Comparison of ENCODE assay signal across 1 cellular context in the genomic region with DNA sequence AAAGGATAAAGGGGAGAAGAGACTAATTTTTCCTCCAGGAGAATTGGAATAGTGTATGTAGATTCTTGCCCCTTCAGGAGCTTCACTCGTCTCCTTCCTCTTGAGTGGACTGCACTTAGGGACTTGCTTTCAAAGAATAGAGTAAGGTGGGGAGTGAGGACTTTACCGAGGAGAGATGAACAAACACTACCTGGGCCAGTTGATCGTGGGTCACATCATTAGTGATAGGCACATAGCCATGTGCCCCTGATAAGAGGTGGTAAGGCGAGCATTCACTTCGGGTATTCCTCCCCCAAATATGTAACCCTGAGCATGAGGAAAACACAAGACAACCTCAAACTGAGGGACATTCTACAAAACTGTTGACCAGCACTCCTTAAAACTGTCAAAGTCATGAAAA.
TF ChIP-seq lines count a peak whose summit lies in the region.

No MANE protein-coding gene starts in this region.

TF ChIP-seq in K562, 482 proteins besides CTCF, POLR2A, EP300 and RAD21:
- no peak for TF ChIP-seq TOE1 (IDR thresholded peaks at IDR 0.05; ENCODE audit: borderline replicate concordance)
- no peak for TF ChIP-seq TOE1 (CRISPR knock-in tag; IDR thresholded peaks at IDR 0.05; ENCODE audit: borderline replicate concordance, low read depth)
- TF ChIP-seq HDGF (IDR thresholded peaks at IDR 0.05): no peak
- TF ChIP-seq CHD7 (IDR thresholded peaks at IDR 0.05; ENCODE audit: low read depth, low read length): no peak
- no peak for TF ChIP-seq ELF4 (CRISPR knock-in tag; IDR thresholded peaks at IDR 0.05)
- peak; percentile 53 for TF ChIP-seq POLR2AphosphoS5 (IDR thresholded peaks at IDR 0.05; ENCODE audit: control insufficient read depth, insufficient read depth, low read depth, low read length)
- TF ChIP-seq ZNF212 (CRISPR knock-in tag; IDR thresholded peaks at IDR 0.05): no peak
- TF ChIP-seq FOXA1 (IDR thresholded peaks at IDR 0.05; ENCODE audit: borderline replicate concordance): no peak
- TF ChIP-seq NFE2L1 (tag; IDR thresholded peaks at IDR 0.05; ENCODE audit: borderline replicate concordance, low read depth): no peak
- no peak for TF ChIP-seq TEAD2 (tag; IDR thresholded peaks at IDR 0.05)
- peak; percentile 20 for TF ChIP-seq RBM22 (IDR thresholded peaks at IDR 0.05; ENCODE audit: low read depth, low read length, poor library complexity, severe bottlenecking)
- TF ChIP-seq ZC3H8 (IDR thresholded peaks at IDR 0.05): no peak
